ENCODE assay signal across 20 cellular contexts in genomic region chr19:31211088-31211487, GRCh38.
"Had no signal": no experiment of that assay in that cellular context is flagged by ENCODE, and none has a peak within 500 bp of the region (broad histone marks: within the 10 kb centered on the region; RNA-seq: fewer than 3 reads in every experiment).

No MANE protein-coding gene starts in this region.

- DNase-seq: activated CD4-positive, CD25-positive, alpha-beta regulatory T cell treated with anti-CD3 and anti-CD28 coated beads, Interleukin-2, amount 50 U/mL, for 72 hours; activated CD8-positive, alpha-beta memory T cell treated with anti-CD3 and anti-CD28 coated beads, Interleukin-2, amount 10 ng/mL, durations not matched to agents 7 days and 5 days; activated effector memory CD4-positive, alpha-beta T cell treated with anti-CD3 and anti-CD28 coated beads, Interleukin-2, amount 50 U/mL, for 16 hours; activated naive CD4-positive, alpha-beta T cell treated with Interleukin-2 at 50 U/mL for 16 hours; activated T-cell treated with anti-CD3 and anti-CD28 coated beads, Interleukin-2, amount 50 U/mL, for 24 hours; body of pancreas; MM.1S; NCI-H1105; NCI-H1436; NCI-H1694 treated with DMSO at 0.1 percent for 48 hours; NCI-H2029 treated with DMSO at 0.1 percent for 48 hours; NCI-H345; NCI-H510A; NCI-H526 treated with DMSO at 0.1 percent for 48 hours; NCI-H82; SIG-M5; T-helper 17 cell; T-helper 9 cell had no signal

- H3K36me3 ChIP-seq: ascending aorta had no signal

- H3K36me3 Mint-ChIP-seq: WTC11 had no signal

- H3K27me3 ChIP-seq: ascending aorta, body of pancreas had no signal

- ATAC-seq: activated CD8-positive, alpha-beta memory T cell treated with anti-CD3 and anti-CD28 coated beads, Interleukin-2, amount 10 ng/mL, durations not matched to agents 7 days and 5 days; body of pancreas; T-helper 17 cell; WTC11 had no signal

- H3K4me1 Mint-ChIP-seq: WTC11 had no signal

- H3K4me3 ChIP-seq: ascending aorta, body of pancreas had no signal

- H3K27me3 Mint-ChIP-seq: activated CD8-positive, alpha-beta memory T cell treated with anti-CD3 and anti-CD28 coated beads, Interleukin-2, amount 10 ng/mL, durations not matched to agents 7 days and 5 days; activated T-cell treated with anti-CD3 and anti-CD28 coated beads, Interleukin-2, amount 50 U/mL, for 24 hours; T-helper 17 cell had no signal

- H3K4me3 Mint-ChIP-seq: activated CD8-positive, alpha-beta memory T cell treated with anti-CD3 and anti-CD28 coated beads, Interleukin-2, amount 10 ng/mL, durations not matched to agents 7 days and 5 days; activated T-cell treated with anti-CD3 and anti-CD28 coated beads, Interleukin-2, amount 50 U/mL, for 24 hours; T-helper 17 cell; WTC11 had no signal

- H3K4me1 ChIP-seq: ascending aorta, body of pancreas had no signal

- H3K27ac ChIP-seq: ascending aorta, body of pancreas had no signal

- H3K27ac Mint-ChIP-seq: activated CD8-positive, alpha-beta memory T cell treated with anti-CD3 and anti-CD28 coated beads, Interleukin-2, amount 10 ng/mL, durations not matched to agents 7 days and 5 days; activated T-cell treated with anti-CD3 and anti-CD28 coated beads, Interleukin-2, amount 50 U/mL, for 24 hours; T-helper 17 cell; WTC11 had no signal

- H3K9me3 ChIP-seq: ascending aorta, body of pancreas had no signal
